Comparison of ENCODE assay signal across 21 cellular contexts in the genomic region with DNA sequence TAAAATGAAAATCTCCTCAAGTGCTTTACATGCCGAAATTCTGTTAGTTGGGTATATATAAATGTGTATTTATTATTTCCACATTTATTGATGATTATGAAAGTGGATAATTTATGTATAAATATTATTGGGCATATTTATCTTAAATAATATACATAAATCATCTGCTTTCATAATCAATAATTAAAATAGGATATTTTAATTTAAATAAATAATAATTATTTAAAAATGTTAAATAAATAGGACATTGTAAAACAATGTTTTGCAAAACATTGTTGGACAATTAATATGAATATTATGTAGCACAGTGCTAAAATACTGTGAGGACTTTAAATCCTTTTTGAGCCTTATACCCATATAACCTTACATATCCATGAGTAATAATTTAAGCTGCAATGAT.
A peak's percentile ranks its signal among the peaks of the same experiment; 100 is the strongest.
DNase-seq lines count a peak whose midpoint lies in the region; FAIRE-seq and TF ChIP-seq lines count a peak whose summit lies in the region.
"Had no signal": no experiment of that assay in that cellular context is flagged by ENCODE, and none has a peak within 500 bp of the region (broad histone marks: within the 10 kb centered on the region; RNA-seq: fewer than 3 reads in every experiment).

No MANE protein-coding gene starts in this region.

- H3K36me3 ChIP-seq in kidney (ENCODE audit: control insufficient read depth in 1 of 2, insufficient read depth in 2 of 2, low read length in 2 of 2): no peaks in the 10 kb centered on the region
- H3K36me3 ChIP-seq: BLaER1, HAP-1 had no signal

- H3K4me1 ChIP-seq in kidney (ENCODE audit: control insufficient read depth in 1 of 2, insufficient read depth in 1 of 2, low read depth in 1 of 2, low read length in 2 of 2): no peaks in the 10 kb centered on the region
- H3K4me1 ChIP-seq: BLaER1 had no signal

- FAIRE-seq in RCC 7860 (lab: Jason Lieb, UNC): peak; percentile 26
- peak; percentile 51 for FAIRE-seq in endometrium (lab: Jason Lieb, UNC)
- FAIRE-seq in kidney (lab: Jason Lieb, UNC): peak; percentile 89
- FAIRE-seq: D721Med, GM12891, GM18507, H54 had no signal

- no peak for DNase-seq in RCC 7860 (ENCODE audit: low spot score)
- no peak for DNase-seq in kidney
- no peak for DNase-seq in T-helper 9 cell
- no peak for DNase-seq in ureter (ENCODE audit: low spot score)
- no peak for DNase-seq in SKM-1 treated with dmso at 0.1 percent for 144 hours (lab: John Stamatoyannopoulos, UW; ENCODE audit: unreplicated experiment)
- DNase-seq in NCI-H345 treated with DMSO at 0.1 percent for 48 hours (lab: John Stamatoyannopoulos, UW; ENCODE audit: unreplicated experiment): no peak
- DNase-seq: CD4-positive, alpha-beta T cell; CD8-positive, alpha-beta memory T cell; DMS 273 treated with DMSO at 0.1 percent for 48 hours; DMS79; EL; GF-D8; GOT3; HFFc6 had no signal

- intact Hi-C loops in kidney (cut with DNase I): no loop called here

- TF ChIP-seq CTCF in kidney (IDR thresholded peaks at IDR 0.05; ENCODE audit: borderline replicate concordance, extremely low read depth, insufficient read depth): no peak

- no peak overlapping the region for H3K9ac ChIP-seq in kidney (ENCODE audit: low read length in 2 of 2)
- H3K9ac ChIP-seq: BLaER1 had no signal

- no peak overlapping the region for H3K27ac ChIP-seq in kidney (ENCODE audit: low read depth in 2 of 2, low read length in 2 of 2)
- H3K27ac ChIP-seq: BLaER1 had no signal

- H3K9me3 ChIP-seq in kidney (ENCODE audit: control insufficient read depth in 1 of 2, low read length in 2 of 2): no peaks in the 10 kb centered on the region
- H3K9me3 ChIP-seq: BLaER1, HAP-1 had no signal

- no peak overlapping the region for H3K4me3 ChIP-seq in kidney (ENCODE audit: low read length in 2 of 2)
- H3K4me3 ChIP-seq: BLaER1, HAP-1 had no signal
